27 cellular contexts compared by ENCODE assay signal in genomic region chr3:88984832-88985231, GRCh38.
"Had no signal": no experiment of that assay in that cellular context is flagged by ENCODE, and none has a peak within 500 bp of the region (broad histone marks: within the 10 kb centered on the region; RNA-seq: fewer than 3 reads in every experiment).

No MANE protein-coding gene starts in this region.

- H3K27me3 Mint-ChIP-seq: effector memory CD8-positive, alpha-beta T cell; naive B cell; natural killer cell treated with Interleukin-12 subunit alpha and Interleukin-12 subunit beta and Interleukin-15 and Interleukin-18, amount 100 ng/mL, for 72 hours; progenitor cell of endocrine pancreas; stimulated activated naive B cell treated with anti-CD40 and anti-IgM and Interleukin-4, amounts not matched to agents 10 μg/mL and 1 μg/mL and 100 μg/mL, for 72 hours; stimulated activated naive CD8-positive, alpha-beta T cell treated with anti-CD3 and anti-CD28 coated beads, Interleukin-15, Interleukin-2, amounts not matched to agents 100 ng/mL and 50 ng/mL, for 24 hours had no signal

- H3K27me3 ChIP-seq: esophagus squamous epithelium, foreskin keratinocyte, gastroesophageal sphincter, heart left ventricle, hepatocyte, neutrophil, right atrium auricular region, tibial nerve, upper lobe of left lung had no signal

- H3K4me2 ChIP-seq: hepatocyte had no signal

- H3K4me3 ChIP-seq: esophagus squamous epithelium, gastroesophageal sphincter, heart left ventricle, hepatocyte, left ventricle myocardium inferior, lower lobe of right lung, mucosa of descending colon, right atrium auricular region, thoracic aorta, tibial nerve, upper lobe of left lung had no signal

- H3K36me3 ChIP-seq: esophagus squamous epithelium, gastroesophageal sphincter, heart left ventricle, left ventricle myocardium inferior, lower lobe of right lung, neutrophil, right atrium auricular region, thoracic aorta, tibial nerve, upper lobe of left lung had no signal

- DNase-seq: cortex of kidney; effector memory CD8-positive, alpha-beta T cell; erythroblast; esophagus squamous epithelium; heart left ventricle; left colon; left ventricle myocardium inferior; lower lobe of right lung; mucosa of descending colon; naive B cell; stimulated activated CD4-positive, alpha-beta T cell treated with anti-CD3 and anti-CD28 coated beads, Interleukin-15, amount 100 ng/mL, for 24 hours; stimulated activated CD4-positive, alpha-beta T cell treated with anti-CD3 and anti-CD28 coated beads, Interleukin-2, amount 100 ng/mL, for 48 hours; stimulated activated naive B cell treated with anti-CD40 and anti-IgM and Interleukin-4, amounts not matched to agents 10 μg/mL and 1 μg/mL and 100 μg/mL, for 72 hours; upper lobe of left lung had no signal

- H3K9me3 ChIP-seq: esophagus squamous epithelium, gastroesophageal sphincter, heart left ventricle, left ventricle myocardium inferior, lower lobe of right lung, mucosa of descending colon, neutrophil, right atrium auricular region, thoracic aorta, tibial nerve, upper lobe of left lung had no signal

- H3K9me3 Mint-ChIP-seq: neural crest cell; stimulated activated naive B cell treated with anti-CD40 and anti-IgM and Interleukin-4, amounts not matched to agents 10 μg/mL and 1 μg/mL and 100 μg/mL, for 72 hours had no signal

- H3K4me1 Mint-ChIP-seq: naive B cell; neural crest cell; stimulated activated naive B cell treated with anti-CD40 and anti-IgM and Interleukin-4, amounts not matched to agents 10 μg/mL and 1 μg/mL and 100 μg/mL, for 72 hours had no signal

- H3K4me1 ChIP-seq: esophagus squamous epithelium, gastroesophageal sphincter, lower lobe of right lung, parathyroid adenoma, right atrium auricular region, tibial nerve, upper lobe of left lung had no signal

- H3K36me3 Mint-ChIP-seq: naive B cell; natural killer cell treated with Interleukin-12 subunit alpha and Interleukin-12 subunit beta and Interleukin-15 and Interleukin-18, amount 100 ng/mL, for 72 hours; stimulated activated naive B cell treated with anti-CD40 and anti-IgM and Interleukin-4, amounts not matched to agents 10 μg/mL and 1 μg/mL and 100 μg/mL, for 72 hours had no signal

- H2AFZ ChIP-seq: hepatocyte, parathyroid adenoma had no signal

- H3K27ac ChIP-seq: esophagus squamous epithelium, foreskin keratinocyte, gastroesophageal sphincter, heart left ventricle, hepatocyte, left ventricle myocardium inferior, lower lobe of right lung, neutrophil, parathyroid adenoma, right atrium auricular region, thoracic aorta, tibial nerve, upper lobe of left lung had no signal

- H3K79me2 ChIP-seq: hepatocyte, parathyroid adenoma had no signal

- ATAC-seq: effector memory CD8-positive, alpha-beta T cell; foreskin keratinocyte; gastroesophageal sphincter; left colon; lower lobe of right lung; mucosa of descending colon; natural killer cell treated with Interleukin-12 subunit alpha and Interleukin-12 subunit beta and Interleukin-15 and Interleukin-18, amount 100 ng/mL, for 72 hours; sciatic nerve; stimulated activated naive B cell treated with anti-CD40 and anti-IgM and Interleukin-4, amounts not matched to agents 10 μg/mL and 1 μg/mL and 100 μg/mL, for 72 hours had no signal

- H3K4me3 Mint-ChIP-seq: effector memory CD8-positive, alpha-beta T cell; naive B cell; natural killer cell treated with Interleukin-12 subunit alpha and Interleukin-12 subunit beta and Interleukin-15 and Interleukin-18, amount 100 ng/mL, for 72 hours; neural crest cell; stimulated activated naive B cell treated with anti-CD40 and anti-IgM and Interleukin-4, amounts not matched to agents 10 μg/mL and 1 μg/mL and 100 μg/mL, for 72 hours; stimulated activated naive CD8-positive, alpha-beta T cell treated with anti-CD3 and anti-CD28 coated beads, Interleukin-15, Interleukin-2, amounts not matched to agents 100 ng/mL and 50 ng/mL, for 24 hours had no signal
